Comparison of ENCODE assay signal across 18 cellular contexts in genomic region chr4:38106301-38106700, GRCh38.
A peak's percentile ranks its signal among the peaks of the same experiment; 100 is the strongest.
DNase-seq lines count a peak whose midpoint lies in the region; ATAC-seq, FAIRE-seq and TF ChIP-seq lines count a peak whose summit lies in the region.
"Had no signal": no experiment of that assay in that cellular context is flagged by ENCODE, and none has a peak within 500 bp of the region (broad histone marks: within the 10 kb centered on the region; RNA-seq: fewer than 3 reads in every experiment).

No MANE protein-coding gene starts in this region.

- H3K36me3 ChIP-seq in bronchial epithelial cell (ENCODE audit: control insufficient read depth, insufficient read depth, low read length), result no peaks in the 10 kb centered on the region

- no peaks in the 10 kb centered on the region for H3K9me3 Mint-ChIP-seq in stimulated activated naive CD8-positive, alpha-beta T cell treated with anti-CD3 and anti-CD28 coated beads, Interleukin-15, Interleukin-2, amounts not matched to agents 100 ng/mL and 50 ng/mL, for 24 hours
- no peaks in the 10 kb centered on the region for H3K9me3 Mint-ChIP-seq in stimulated activated naive CD8-positive, alpha-beta T cell treated with anti-CD3 and anti-CD28 coated beads, Interleukin-15, amount 100 ng/mL, for 72 hours
- no peaks in the 10 kb centered on the region for H3K9me3 Mint-ChIP-seq in immature natural killer cell
- H3K9me3 Mint-ChIP-seq: natural killer cell treated with Interleukin-12 subunit alpha and Interleukin-12 subunit beta and Interleukin-15 and Interleukin-18, amount 100 ng/mL, for 72 hours had no signal

- H3K27me3 Mint-ChIP-seq in stimulated activated naive CD8-positive, alpha-beta T cell treated with anti-CD3 and anti-CD28 coated beads, Interleukin-15, Interleukin-2, amounts not matched to agents 100 ng/mL and 50 ng/mL, for 24 hours, result no peaks in the 10 kb centered on the region
- no peaks in the 10 kb centered on the region for H3K27me3 Mint-ChIP-seq in stimulated activated naive CD8-positive, alpha-beta T cell treated with anti-CD3 and anti-CD28 coated beads, Interleukin-15, amount 100 ng/mL, for 72 hours
- H3K27me3 Mint-ChIP-seq in immature natural killer cell (ENCODE audit: low read depth in 3 of 3), result peaks cover 2 to 5% (median 3%) of the 10 kb centered on the region in 3 donors
- H3K27me3 Mint-ChIP-seq: natural killer cell treated with Interleukin-12 subunit alpha and Interleukin-12 subunit beta and Interleukin-15 and Interleukin-18, amount 100 ng/mL, for 72 hours had no signal

- no peak for ATAC-seq in stimulated activated naive CD8-positive, alpha-beta T cell treated with anti-CD3 and anti-CD28 coated beads, Interleukin-15, amount 100 ng/mL, for 72 hours
- ATAC-seq in GM21825 (IDR thresholded peaks at IDR 0.05; ENCODE audit: unreplicated experiment), result no peak

- no peaks in the 10 kb centered on the region for H3K4me1 Mint-ChIP-seq in stimulated activated naive CD8-positive, alpha-beta T cell treated with anti-CD3 and anti-CD28 coated beads, Interleukin-15, Interleukin-2, amounts not matched to agents 100 ng/mL and 50 ng/mL, for 24 hours (ENCODE audit: low read depth)
- H3K4me1 Mint-ChIP-seq in stimulated activated naive CD8-positive, alpha-beta T cell treated with anti-CD3 and anti-CD28 coated beads, Interleukin-15, amount 100 ng/mL, for 72 hours, result peaks cover 9% of the 10 kb centered on the region
- peaks cover 37 to 44% of the 10 kb centered on the region in 2 donors for H3K4me1 Mint-ChIP-seq in immature natural killer cell

- H3K4me3 Mint-ChIP-seq in stimulated activated naive CD8-positive, alpha-beta T cell treated with anti-CD3 and anti-CD28 coated beads, Interleukin-15, Interleukin-2, amounts not matched to agents 100 ng/mL and 50 ng/mL, for 24 hours, result no peak overlapping the region
- no peak overlapping the region for H3K4me3 Mint-ChIP-seq in stimulated activated naive CD8-positive, alpha-beta T cell treated with anti-CD3 and anti-CD28 coated beads, Interleukin-15, amount 100 ng/mL, for 72 hours
- no peak overlapping the region for H3K4me3 Mint-ChIP-seq in immature natural killer cell
- H3K4me3 Mint-ChIP-seq: natural killer cell treated with Interleukin-12 subunit alpha and Interleukin-12 subunit beta and Interleukin-15 and Interleukin-18, amount 100 ng/mL, for 72 hours had no signal

- H3K27me3 ChIP-seq in bronchial epithelial cell (ENCODE audit: control insufficient read depth, insufficient read depth, low read length), result no peaks in the 10 kb centered on the region
- H3K27me3 ChIP-seq: BLaER1 had no signal

- peaks cover 53% of the 10 kb centered on the region for H3K36me3 Mint-ChIP-seq in stimulated activated naive CD8-positive, alpha-beta T cell treated with anti-CD3 and anti-CD28 coated beads, Interleukin-15, Interleukin-2, amounts not matched to agents 100 ng/mL and 50 ng/mL, for 24 hours (ENCODE audit: low read depth)
- H3K36me3 Mint-ChIP-seq in immature natural killer cell, result peaks cover 31 to 58% (median 50%) of the 10 kb centered on the region in 3 donors

- no peak overlapping the region for H3K4me3 ChIP-seq in bronchial epithelial cell (ENCODE audit: low read depth, low read length)
- H3K4me3 ChIP-seq: BLaER1 had no signal

- peak overlapping the region; percentile 18 for H3K27ac Mint-ChIP-seq in stimulated activated naive CD8-positive, alpha-beta T cell treated with anti-CD3 and anti-CD28 coated beads, Interleukin-15, Interleukin-2, amounts not matched to agents 100 ng/mL and 50 ng/mL, for 24 hours
- H3K27ac Mint-ChIP-seq in stimulated activated naive CD8-positive, alpha-beta T cell treated with anti-CD3 and anti-CD28 coated beads, Interleukin-15, amount 100 ng/mL, for 72 hours, result no peak overlapping the region
- H3K27ac Mint-ChIP-seq in immature natural killer cell, result peak overlapping the region in 4 of 6 donors; percentile 27 to 64 (median 40)

- no peak for FAIRE-seq in bronchial epithelial cell (lab: Jason Lieb, UNC)
- FAIRE-seq: GM19239 had no signal

- DNase-seq in stimulated activated naive CD8-positive, alpha-beta T cell treated with anti-CD3 and anti-CD28 coated beads, Interleukin-15, amount 100 ng/mL, for 72 hours, result no peak
- peak; percentile 28 for DNase-seq in bronchial epithelial cell (ENCODE audit: low read depth)
- no peak for DNase-seq in immature natural killer cell
- no peak for DNase-seq in HK-2 (ENCODE audit: unreplicated experiment)
- no peak for DNase-seq in NCI-H524 (lab: John Stamatoyannopoulos, UW)
- no peak for DNase-seq in Kasumi-1 (lab: John Stamatoyannopoulos, UW)
- DNase-seq: Caco-2; caudate nucleus; DND-41; effector memory CD4-positive, alpha-beta T cell; NCI-H1105 treated with DMSO at 0.1 percent for 48 hours; NK-92 treated with Interleukin-12 subunit alpha and Interleukin-12 subunit beta, amount 100 ng/mL, for 24 hours; SK-N-SH had no signal

- TF ChIP-seq CTCF in bronchial epithelial cell (IDR thresholded peaks at IDR 0.05; ENCODE audit: insufficient read depth, low read length, severe bottlenecking), result no peak

Comparison
In these comparisons a context has a peak if more than half of its experiments do, and no peak if none do; other contexts are left out.
1. H3K27ac Mint-ChIP-seq: peak in stimulated activated naive CD8-positive, alpha-beta T cell treated with anti-CD3 and anti-CD28 coated beads, Interleukin-15, Interleukin-2, amounts not matched to agents 100 ng/mL and 50 ng/mL, for 24 hours (single experiment) and immature natural killer cell (4 of 6); none in stimulated activated naive CD8-positive, alpha-beta T cell treated with anti-CD3 and anti-CD28 coated beads, Interleukin-15, amount 100 ng/mL, for 72 hours (0 of 2).